Comparison of ENCODE assay signal across 19 cellular contexts in the genomic region with DNA sequence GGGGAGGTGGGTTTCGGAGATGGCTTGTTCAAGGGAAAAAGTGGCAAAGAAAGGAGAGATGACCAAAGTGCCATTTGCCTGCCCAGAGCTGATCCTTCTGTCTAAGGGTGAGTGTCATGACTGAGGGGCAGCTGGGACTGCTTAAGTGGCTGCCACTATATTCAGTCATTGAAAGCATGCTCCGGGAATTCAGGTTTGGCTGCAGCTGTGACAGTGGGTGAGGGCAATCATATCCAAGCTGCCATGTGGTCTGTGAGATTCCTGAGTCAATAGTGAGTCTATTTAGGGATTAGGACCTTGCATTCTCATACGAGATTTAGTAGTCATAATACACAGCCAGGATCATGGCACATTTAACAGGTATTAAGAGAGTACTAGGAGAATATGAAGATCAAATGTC.
DNase-seq lines count a peak whose midpoint lies in the region; ATAC-seq and TF ChIP-seq lines count a peak whose summit lies in the region.
"Had no signal": no experiment of that assay in that cellular context is flagged by ENCODE, and none has a peak within 500 bp of the region (broad histone marks: within the 10 kb centered on the region; RNA-seq: fewer than 3 reads in every experiment).

No MANE protein-coding gene starts in this region.

- no peak overlapping the region for H2AFZ ChIP-seq in GM23248
- H2AFZ ChIP-seq: hepatocyte had no signal

- peak; percentile 7 for DNase-seq in GM23248
- DNase-seq in NCI-H524 (lab: John Stamatoyannopoulos, UW), result peak; percentile 83 to 90
- no peak for DNase-seq in foreskin keratinocyte
- peak; percentile 14 to 27 for DNase-seq in gastrocnemius medialis
- DNase-seq in NCI-H69 (lab: John Stamatoyannopoulos, UW), result no peak
- DNase-seq: activated CD4-positive, alpha-beta T cell treated with anti-CD3 and anti-CD28 coated beads, Interleukin-2, amount 50 U/mL, for 4 hours; activated naive CD4-positive, alpha-beta T cell treated with Interleukin-2 at 50 U/mL for 16 hours; anterior cingulate cortex; COR-L47; endodermal cell; mammary epithelial cell; naive thymus-derived CD8-positive, alpha-beta T cell; NCI-H1436 treated with DMSO at 0.1 percent for 48 hours; NCI-H510A; ovary had no signal

- no peak overlapping the region for H3K4me2 ChIP-seq in GM23248 (ENCODE audit: unreplicated experiment)
- H3K4me2 ChIP-seq: hepatocyte had no signal

- intact Hi-C loops in gastrocnemius medialis (cut with DNase I; ENCODE audit: low total_unique reads), result no loop called here

- H3K4me3 ChIP-seq in GM23248, result no peak overlapping the region
- no peak overlapping the region for H3K4me3 ChIP-seq in gastrocnemius medialis
- H3K4me3 ChIP-seq: hepatocyte, ovary, skin epidermis had no signal

- H3K36me3 ChIP-seq in GM23248 (ENCODE audit: low read depth) (no peaks in the 10 kb centered on the region), gastrocnemius medialis (no peaks in the 10 kb centered on the region)
- H3K36me3 ChIP-seq: ovary had no signal

- H3K9me3 ChIP-seq in GM23248 (ENCODE audit: low read depth), result no peaks in the 10 kb centered on the region
- H3K9me3 ChIP-seq in gastrocnemius medialis, result no peaks in the 10 kb centered on the region
- H3K9me3 ChIP-seq: ovary had no signal

- H3K9ac ChIP-seq in GM23248, result no peak overlapping the region

- no peaks in the 10 kb centered on the region for H3K4me1 ChIP-seq in GM23248 (ENCODE audit: insufficient read depth)
- H3K4me1 ChIP-seq in foreskin keratinocyte, result peaks cover 4% of the 10 kb centered on the region
- H3K4me1 ChIP-seq in gastrocnemius medialis, result peaks cover 10 to 13% of the 10 kb centered on the region in 2 donors

- no peak for TF ChIP-seq POLR2A in gastrocnemius medialis (IDR thresholded peaks at IDR 0.05)

- ATAC-seq in foreskin keratinocyte (peak; percentile 19), gastrocnemius medialis (peak; percentile 76 to 94), HG02763 (IDR thresholded peaks at IDR 0.05; ENCODE audit: unreplicated experiment) (no peak), HG02885 (IDR thresholded peaks at IDR 0.05; ENCODE audit: poor library complexity, unreplicated experiment) (no peak)
- ATAC-seq: naive thymus-derived CD8-positive, alpha-beta T cell had no signal

- H3K9me2 ChIP-seq in GM23248 (ENCODE audit: insufficient read depth), result no peaks in the 10 kb centered on the region

- in situ Hi-C loops in GM23248 (cut with MboI) (no loop called here), gastrocnemius medialis (cut with MboI; ENCODE audit: low sequenced_read_pairs in 4 of 4) (no loop called here)

- TF ChIP-seq CTCF in foreskin keratinocyte (conservative IDR thresholded peaks at IDR 0.05) (no peak), gastrocnemius medialis (IDR thresholded peaks at IDR 0.05 in 4 of 5, conservative IDR thresholded peaks at IDR 0.05 in 1 of 5) (no peak)

- 21 to 29% methylated on average over 3 of the region's 3 CpGs for WGBS in GM23248 (ENCODE audit: low coverage in 1 of 2, low lambda C conversion rate in 2 of 2, missing lambda C conversion rate in 2 of 2), 2 experiments

- H3F3A ChIP-seq in GM23248 (ENCODE audit: insufficient read depth), result no peaks in the 10 kb centered on the region

- no peaks in the 10 kb centered on the region for H4K20me1 ChIP-seq in GM23248 (ENCODE audit: insufficient read depth)

- H3K27ac ChIP-seq in GM23248 (no peak overlapping the region), foreskin keratinocyte (no peak overlapping the region), gastrocnemius medialis (no peak overlapping the region)
- H3K27ac ChIP-seq: hepatocyte, ovary had no signal

- no peaks in the 10 kb centered on the region for H3K79me2 ChIP-seq in GM23248 (ENCODE audit: insufficient read depth)
- H3K79me2 ChIP-seq: hepatocyte had no signal

- H3K27me3 ChIP-seq in GM23248 (replicated peaks; ENCODE audit: insufficient read depth), result no peaks in the 10 kb centered on the region
- no peaks in the 10 kb centered on the region for H3K27me3 ChIP-seq in foreskin keratinocyte
- no peaks in the 10 kb centered on the region for H3K27me3 ChIP-seq in gastrocnemius medialis
- H3K27me3 ChIP-seq: hepatocyte, ovary had no signal

Comparison
In these comparisons a context has a peak if more than half of its experiments do, and no peak if none do; other contexts are left out.
1. DNase-seq: peak in GM23248 (single experiment), NCI-H524 (2 of 2) and gastrocnemius medialis (2 of 2); none in foreskin keratinocyte (0 of 2) and NCI-H69 (single experiment).
2. ATAC-seq: peak in foreskin keratinocyte (single experiment) and gastrocnemius medialis (2 of 2); none in HG02763 (single experiment) and HG02885 (single experiment).